Comparison of ENCODE assay signal across 8 cellular contexts in the genomic region with DNA sequence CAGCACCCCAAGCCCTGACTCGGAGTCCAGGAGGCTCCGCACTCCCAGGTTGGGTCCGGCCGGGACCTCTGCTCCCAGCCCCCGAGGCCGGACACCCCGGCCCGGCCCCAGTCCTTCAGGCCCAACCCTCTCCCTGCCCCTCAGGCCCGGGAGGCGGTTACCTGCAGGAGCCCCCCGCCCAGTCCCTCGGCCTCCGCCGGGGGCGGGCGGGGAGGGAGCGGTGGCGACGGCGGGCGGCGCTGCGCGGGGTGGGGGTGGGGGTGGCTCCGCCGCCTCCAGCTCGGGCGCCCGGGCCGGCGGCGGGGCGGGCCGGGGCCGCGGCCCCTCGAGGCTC. TPM values are rescaled to one million over a fixed set of nuclear protein-coding genes. Genes with fewer than 3 reads are reported as not detected.
DNase-seq lines count a peak whose midpoint lies in the region; ATAC-seq and TF ChIP-seq lines count a peak whose summit lies in the region.

No MANE protein-coding gene starts in this region.

- peaks cover 0 to 12% (median 0%) of the 10 kb centered on the region in 3 donors for H3K36me3 Mint-ChIP-seq in CD8-positive, alpha-beta memory T cell
- peaks cover 24% of the 10 kb centered on the region for H3K36me3 Mint-ChIP-seq in activated T-helper 1 cell treated with anti-CD3 and anti-CD28 coated beads, Interleukin-12 subunit alpha, Interleukin-12 subunit beta, Interleukin-2, Interleukin-4 antibody, amounts not matched to agents 30 ng/mL and 10 ng/mL and 1 ng/mL, durations not matched to agents 14 hours and 24 hours and 36 hours (ENCODE audit: low read depth)

- H3K27me3 Mint-ChIP-seq in CD8-positive, alpha-beta memory T cell: peaks cover 0 to 3% of the 10 kb centered on the region in 2 donors
- H3K27me3 Mint-ChIP-seq in activated T-helper 1 cell treated with anti-CD3 and anti-CD28 coated beads, Interleukin-12 subunit alpha, Interleukin-12 subunit beta, Interleukin-2, Interleukin-4 antibody, amounts not matched to agents 30 ng/mL and 10 ng/mL and 1 ng/mL, durations not matched to agents 14 hours and 24 hours and 36 hours (ENCODE audit: insufficient read depth): no peaks in the 10 kb centered on the region

- H3K27ac ChIP-seq in CD8-positive, alpha-beta memory T cell (ENCODE audit: low read depth, low read length): peak overlapping the region; percentile 80
- peak overlapping the region; percentile 79 to 84 for H3K27ac ChIP-seq in right atrium auricular region
- H3K27ac ChIP-seq in gastrocnemius medialis: peak overlapping the region; percentile 87 to 90 (median 88)

- in situ Hi-C loops in gastrocnemius medialis (cut with MboI; ENCODE audit: low sequenced_read_pairs in 4 of 4): loop anchor here in 1 of 4 donors (10.0 kb wide), 1 partner anchor 175 kb away; a partner anchor contains a TSS
- in situ Hi-C loops in GM13977 (cut with MboI; ENCODE audit: low pct_unique_long_range_greater_than_20kb, low sequenced_read_pairs, unreplicated experiment): no loop called here

- POLR2A ChIA-PET in CD8-positive, alpha-beta memory T cell (lab: Charles Lee): no interaction called here

- CTCF ChIA-PET in CD8-positive, alpha-beta memory T cell (lab: Charles Lee): no interaction called here

- H3K4me1 Mint-ChIP-seq in CD8-positive, alpha-beta memory T cell: peaks cover 35 to 44% (median 41%) of the 10 kb centered on the region in 3 donors
- H3K4me1 Mint-ChIP-seq in activated T-helper 1 cell treated with anti-CD3 and anti-CD28 coated beads, Interleukin-12 subunit alpha, Interleukin-12 subunit beta, Interleukin-2, Interleukin-4 antibody, amounts not matched to agents 30 ng/mL and 10 ng/mL and 1 ng/mL, durations not matched to agents 14 hours and 24 hours and 36 hours (ENCODE audit: low read depth): peaks cover 32% of the 10 kb centered on the region

- H3K4me1 ChIP-seq in CD8-positive, alpha-beta memory T cell (ENCODE audit: insufficient read depth, low read length): peaks cover 36% of the 10 kb centered on the region
- H3K4me1 ChIP-seq in right atrium auricular region (peaks cover 0 to 19% of the 10 kb centered on the region in 2 donors), gastrocnemius medialis (peaks cover 13 to 17% of the 10 kb centered on the region in 2 donors)

- H3K4me3 Mint-ChIP-seq in CD8-positive, alpha-beta memory T cell: peak overlapping the region; percentile 76 to 94 (median 84)
- peak overlapping the region; percentile 90 for H3K4me3 Mint-ChIP-seq in activated T-helper 1 cell treated with anti-CD3 and anti-CD28 coated beads, Interleukin-12 subunit alpha, Interleukin-12 subunit beta, Interleukin-2, Interleukin-4 antibody, amounts not matched to agents 30 ng/mL and 10 ng/mL and 1 ng/mL, durations not matched to agents 14 hours and 24 hours and 36 hours

- no peak for TF ChIP-seq POLR2A in gastrocnemius medialis (IDR thresholded peaks at IDR 0.05)

- peak overlapping the region in 6 of 8 donors; percentile 17 to 90 (median 76) for H3K27ac Mint-ChIP-seq in CD8-positive, alpha-beta memory T cell
- H3K27ac Mint-ChIP-seq in activated T-helper 1 cell treated with anti-CD3 and anti-CD28 coated beads, Interleukin-12 subunit alpha, Interleukin-12 subunit beta, Interleukin-2, Interleukin-4 antibody, amounts not matched to agents 30 ng/mL and 10 ng/mL and 1 ng/mL, durations not matched to agents 14 hours and 24 hours and 36 hours: peak overlapping the region; percentile 70

- peak overlapping the region; percentile 77 for H3K4me3 ChIP-seq in CD8-positive, alpha-beta memory T cell (ENCODE audit: low read length)
- H3K4me3 ChIP-seq in right atrium auricular region: peak overlapping the region; percentile 91 to 99
- H3K4me3 ChIP-seq in gastrocnemius medialis: peak overlapping the region; percentile 98 to 100 (median 98)

- H3K9me3 Mint-ChIP-seq in CD8-positive, alpha-beta memory T cell: no peaks in the 10 kb centered on the region
- H3K9me3 Mint-ChIP-seq in activated T-helper 1 cell treated with anti-CD3 and anti-CD28 coated beads, Interleukin-12 subunit alpha, Interleukin-12 subunit beta, Interleukin-2, Interleukin-4 antibody, amounts not matched to agents 30 ng/mL and 10 ng/mL and 1 ng/mL, durations not matched to agents 14 hours and 24 hours and 36 hours: no peaks in the 10 kb centered on the region

- intact Hi-C loops in activated T-helper 1 cell treated with anti-CD3 and anti-CD28 coated beads, Interleukin-12 subunit alpha, Interleukin-12 subunit beta, Interleukin-2, Interleukin-4 antibody, amounts not matched to agents 30 ng/mL and 10 ng/mL and 1 ng/mL, durations not matched to agents 14 hours and 24 hours and 36 hours (cut with micrococcal nuclease): no loop called here
- intact Hi-C loops in gastrocnemius medialis (cut with DNase I; ENCODE audit: low total_unique reads): loop anchor here (2.0 kb wide), 1 partner anchor 99 kb away; no protein-coding TSS in a partner anchor

- DNase-seq in CD8-positive, alpha-beta memory T cell: peak in 1 of 5 donors; percentile 63
- DNase-seq in HuH-7 (ENCODE audit: low spot score) (peak; percentile 71), right atrium auricular region (ENCODE audit: low spot score) (no peak), gastrocnemius medialis (no peak), GM13977 (ENCODE audit: low spot score) (no peak)
- no peak for DNase-seq in activated T-helper 1 cell treated with anti-CD3 and anti-CD28 coated beads, Interleukin-12 subunit alpha, Interleukin-12 subunit beta, Interleukin-2, Interleukin-4 antibody, amounts not matched to agents 30 ng/mL and 10 ng/mL and 1 ng/mL, durations not matched to agents 14 hours and 24 hours and 36 hours (ENCODE audit: low spot score)
- no peak for DNase-seq in stimulated activated CD8-positive, alpha-beta memory T cell treated with anti-CD3 and anti-CD28 coated beads, Interleukin-4, amount 100 ng/mL, for 48 hours

- H3K36me3 ChIP-seq in CD8-positive, alpha-beta memory T cell (ENCODE audit: insufficient read depth, low read length): no peaks in the 10 kb centered on the region
- H3K36me3 ChIP-seq in right atrium auricular region: no peaks in the 10 kb centered on the region
- no peaks in the 10 kb centered on the region for H3K36me3 ChIP-seq in gastrocnemius medialis

- TF ChIP-seq CTCF in right atrium auricular region (IDR thresholded peaks at IDR 0.05) (no peak), gastrocnemius medialis (IDR thresholded peaks at IDR 0.05 in 4 of 5, conservative IDR thresholded peaks at IDR 0.05 in 1 of 5) (no peak), GM13977 (IDR thresholded peaks at IDR 0.05; ENCODE audit: extremely low read depth, insufficient read depth, missing control alignments) (no peak)

- ATAC-seq in GM21447 (IDR thresholded peaks at IDR 0.05; ENCODE audit: unreplicated experiment): peak; percentile 33
- ATAC-seq in gastrocnemius medialis: peak; percentile 93

- H3K27me3 ChIP-seq in CD8-positive, alpha-beta memory T cell (ENCODE audit: insufficient read depth, low read length, poor library complexity, severe bottlenecking): no peaks in the 10 kb centered on the region
- no peaks in the 10 kb centered on the region for H3K27me3 ChIP-seq in right atrium auricular region
- no peaks in the 10 kb centered on the region for H3K27me3 ChIP-seq in gastrocnemius medialis

- H3K9me3 ChIP-seq in CD8-positive, alpha-beta memory T cell (ENCODE audit: low read length): no peaks in the 10 kb centered on the region
- no peaks in the 10 kb centered on the region for H3K9me3 ChIP-seq in right atrium auricular region
- H3K9me3 ChIP-seq in gastrocnemius medialis: no peaks in the 10 kb centered on the region

RNA-seq across cellular contexts. Expression of a gene that starts 0.3 kb away (rescaled TPM):
- 10 to 100 TPM; 64.0 to 68.2 TPM for total RNA-seq in CD8-positive, alpha-beta memory T cell
- polyA plus RNA-seq in CD8-positive, alpha-beta memory T cell: 3.3 TPM
- 82.9 and 83.9 TPM in 2 replicates for total RNA-seq in activated T-helper 1 cell treated with anti-CD3 and anti-CD28 coated beads, Interleukin-12 subunit alpha, Interleukin-12 subunit beta, Interleukin-2, Interleukin-4 antibody, amounts not matched to agents 30 ng/mL and 10 ng/mL and 1 ng/mL, durations not matched to agents 14 hours and 24 hours and 36 hours
- total RNA-seq in right atrium auricular region (10 to 100 TPM; 13.6 to 15.5 TPM), gastrocnemius medialis (10 to 100 TPM in 3 of 4 donors, 1 to 10 TPM in 1; 9.9 to 14.4 (median 12.4) TPM)
